In genomic region chr10:104257235-104257634, GRCh38 we compare ENCODE assay signal across 1 cellular context.
TF ChIP-seq lines count a peak whose summit lies in the region.

No MANE protein-coding gene starts in this region.

TF ChIP-seq in GM12878, 131 proteins besides CTCF, POLR2A, EP300 and RAD21:
- TF ChIP-seq CBX5 (IDR thresholded peaks at IDR 0.05; ENCODE audit: low read depth) (no peak), GABPA (IDR thresholded peaks at IDR 0.05; ENCODE audit: low read depth) (no peak)
